Comparison of ENCODE assay signal across 39 cellular contexts in genomic region chr5:73469878-73470277, GRCh38. TPM values are rescaled to one million over a fixed set of nuclear protein-coding genes. Genes with fewer than 3 reads are reported as not detected.
"Had no signal": no experiment of that assay in that cellular context is flagged by ENCODE, and none has a peak within 500 bp of the region (broad histone marks: within the 10 kb centered on the region; RNA-seq: fewer than 3 reads in every experiment).

No MANE protein-coding gene starts in this region.

- DNase-seq: activated effector memory CD4-positive, alpha-beta T cell treated with anti-CD3 and anti-CD28 coated beads, Interleukin-2, amount 50 U/mL, for 16 hours; activated effector memory CD4-positive, alpha-beta T cell treated with Interleukin-2 at 50 U/mL for 16 hours; activated gamma-delta T cell; activated gamma-delta T cell treated with Interleukin-2 at 50 U/mL for 16 hours; activated naive CD4-positive, alpha-beta T cell; activated naive CD4-positive, alpha-beta T cell treated with anti-CD3 and anti-CD28 coated beads for 36 hours; activated naive CD4-positive, alpha-beta T cell treated with anti-CD3 and anti-CD28 coated beads, Interleukin-2, amount 10 ng/mL, durations not matched to agents 7 days and 5 days; activated naive CD4-positive, alpha-beta T cell treated with anti-CD3 and anti-CD28 coated beads, Interleukin-2, amount 50 U/mL, for 16 hours; activated naive CD4-positive, alpha-beta T cell treated with Interleukin-2 at 50 U/mL for 16 hours; activated naive CD8-positive, alpha-beta T cell treated with anti-CD3 and anti-CD28 coated beads for 36 hours; activated naive CD8-positive, alpha-beta T cell treated with anti-CD3 and anti-CD28 coated beads, Interleukin-2, amount 10 ng/mL, durations not matched to agents 7 days and 5 days; activated naive CD8-positive, alpha-beta T cell treated with anti-CD3 and anti-CD28 coated beads, Interleukin-2, amount 50 U/mL, for 24 hours; activated T-cell treated with anti-CD3 and anti-CD28 coated beads for 4 hours; activated T-cell treated with anti-CD3 and anti-CD28 coated beads, Interleukin-2, amount 50 U/mL, for 1 hour; activated T-cell treated with anti-CD3 and anti-CD28 coated beads, Interleukin-2, amount 50 U/mL, for 24 hours; activated T-cell treated with anti-CD3 and anti-CD28 coated beads, Interleukin-2, amount 50 U/mL, for 4 hours; activated T-cell treated with anti-CD3 and anti-CD28 coated beads, Interleukin-2, amount 50 U/mL, for 48 hours; activated T-cell treated with anti-CD3 and anti-CD28 coated beads, Interleukin-2, amount 50 U/mL, for 72 hours; adrenal gland; amniotic stem cell; amygdala; anterior cingulate cortex; aorta; body of pancreas; brain microvascular endothelial cell; caudate nucleus; central memory CD4-positive, alpha-beta T cell; cerebellar nuclear complex had no signal

- H3K9me3 ChIP-seq: adrenal gland, ascending aorta, body of pancreas, breast epithelium had no signal

- H3K4me1 ChIP-seq: adrenal gland, ascending aorta, body of pancreas, breast epithelium had no signal

- H3K4me3 ChIP-seq: adrenal gland, ascending aorta, body of pancreas, breast epithelium, cardiac muscle cell had no signal

- H3K9me3 Mint-ChIP-seq: activated naive CD4-positive, alpha-beta T cell treated with anti-CD3 and anti-CD28 coated beads for 36 hours; activated naive CD4-positive, alpha-beta T cell treated with anti-CD3 and anti-CD28 coated beads, Interleukin-2, amount 10 ng/mL, durations not matched to agents 7 days and 5 days; activated naive CD4-positive, alpha-beta T cell treated with anti-CD3 and anti-CD28 coated beads, Interleukin-2, amount 50 U/mL, for 24 hours; activated naive CD8-positive, alpha-beta T cell treated with anti-CD3 and anti-CD28 coated beads for 36 hours; activated naive CD8-positive, alpha-beta T cell treated with anti-CD3 and anti-CD28 coated beads, Interleukin-2, amount 10 ng/mL, durations not matched to agents 7 days and 5 days; activated naive CD8-positive, alpha-beta T cell treated with anti-CD3 and anti-CD28 coated beads, Interleukin-2, amount 50 U/mL, for 24 hours; activated T-cell treated with anti-CD3 and anti-CD28 coated beads, Interleukin-2, amount 50 U/mL, for 24 hours; activated T-cell treated with anti-CD3 and anti-CD28 coated beads, Interleukin-2, amount 50 U/mL, for 4 hours; activated T-helper 1 cell treated with anti-CD3 and anti-CD28 coated beads, Interleukin-12 subunit alpha, Interleukin-12 subunit beta, Interleukin-2, Interleukin-4 antibody, amounts not matched to agents 30 ng/mL and 10 ng/mL and 1 ng/mL, durations not matched to agents 14 hours and 24 hours and 36 hours; activated T-helper 17 cell treated with anti-CD3 and anti-CD28 coated beads, Interleukin-2, amount 50 U/mL, for 72 hours; activated T-helper 2 cell treated with anti-CD3 and anti-CD28 coated beads, Interferon-gamma antibody, Interleukin-2, Interleukin-4, amounts not matched to agents 10 μg/mL and 5 μg/mL and 100 μg/mL, durations not matched to agents 14 hours and 24 hours and 36 hours; central memory CD8-positive, alpha-beta T cell had no signal

- H3K27ac Mint-ChIP-seq: activated naive CD4-positive, alpha-beta T cell treated with anti-CD3 and anti-CD28 coated beads for 36 hours; activated naive CD4-positive, alpha-beta T cell treated with anti-CD3 and anti-CD28 coated beads, Interleukin-2, amount 10 ng/mL, durations not matched to agents 7 days and 5 days; activated naive CD4-positive, alpha-beta T cell treated with anti-CD3 and anti-CD28 coated beads, Interleukin-2, amount 50 U/mL, for 24 hours; activated naive CD4-positive, alpha-beta T cell treated with anti-CD3 and anti-CD28 coated beads, Interleukin-2, amount 50 U/mL, for 72 hours; activated naive CD8-positive, alpha-beta T cell; activated naive CD8-positive, alpha-beta T cell treated with anti-CD3 and anti-CD28 coated beads for 36 hours; activated naive CD8-positive, alpha-beta T cell treated with anti-CD3 and anti-CD28 coated beads, Interleukin-2, amount 10 ng/mL, durations not matched to agents 7 days and 5 days; activated naive CD8-positive, alpha-beta T cell treated with anti-CD3 and anti-CD28 coated beads, Interleukin-2, amount 50 U/mL, for 24 hours; activated T-cell treated with anti-CD3 and anti-CD28 coated beads, Interleukin-2, amount 50 U/mL, for 24 hours; activated T-cell treated with anti-CD3 and anti-CD28 coated beads, Interleukin-2, amount 50 U/mL, for 72 hours; activated T-helper 1 cell treated with anti-CD3 and anti-CD28 coated beads, Interleukin-12 subunit alpha, Interleukin-12 subunit beta, Interleukin-2, Interleukin-4 antibody, amounts not matched to agents 30 ng/mL and 10 ng/mL and 1 ng/mL, durations not matched to agents 14 hours and 24 hours and 36 hours; activated T-helper 17 cell treated with anti-CD3 and anti-CD28 coated beads, Interleukin-2, amount 50 U/mL, for 72 hours; activated T-helper 2 cell treated with anti-CD3 and anti-CD28 coated beads, Interferon-gamma antibody, Interleukin-2, Interleukin-4, amounts not matched to agents 10 μg/mL and 5 μg/mL and 100 μg/mL, durations not matched to agents 14 hours and 24 hours and 36 hours; brain had no signal

- H3K4me3 Mint-ChIP-seq: activated naive CD4-positive, alpha-beta T cell treated with anti-CD3 and anti-CD28 coated beads for 36 hours; activated naive CD4-positive, alpha-beta T cell treated with anti-CD3 and anti-CD28 coated beads, Interleukin-2, amount 10 ng/mL, durations not matched to agents 7 days and 5 days; activated naive CD4-positive, alpha-beta T cell treated with anti-CD3 and anti-CD28 coated beads, Interleukin-2, amount 50 U/mL, for 24 hours; activated naive CD8-positive, alpha-beta T cell; activated naive CD8-positive, alpha-beta T cell treated with anti-CD3 and anti-CD28 coated beads for 36 hours; activated naive CD8-positive, alpha-beta T cell treated with anti-CD3 and anti-CD28 coated beads, Interleukin-2, amount 10 ng/mL, durations not matched to agents 7 days and 5 days; activated naive CD8-positive, alpha-beta T cell treated with anti-CD3 and anti-CD28 coated beads, Interleukin-2, amount 50 U/mL, for 24 hours; activated T-cell treated with anti-CD3 and anti-CD28 coated beads, Interleukin-2, amount 50 U/mL, for 24 hours; activated T-cell treated with anti-CD3 and anti-CD28 coated beads, Interleukin-2, amount 50 U/mL, for 4 hours; activated T-cell treated with anti-CD3 and anti-CD28 coated beads, Interleukin-2, amount 50 U/mL, for 72 hours; activated T-helper 1 cell treated with anti-CD3 and anti-CD28 coated beads, Interleukin-12 subunit alpha, Interleukin-12 subunit beta, Interleukin-2, Interleukin-4 antibody, amounts not matched to agents 30 ng/mL and 10 ng/mL and 1 ng/mL, durations not matched to agents 14 hours and 24 hours and 36 hours; activated T-helper 17 cell treated with anti-CD3 and anti-CD28 coated beads, Interleukin-2, amount 50 U/mL, for 72 hours; brain; central memory CD8-positive, alpha-beta T cell had no signal

- H3K36me3 Mint-ChIP-seq: activated naive CD4-positive, alpha-beta T cell treated with anti-CD3 and anti-CD28 coated beads, Interleukin-2, amount 10 ng/mL, durations not matched to agents 7 days and 5 days; activated naive CD4-positive, alpha-beta T cell treated with anti-CD3 and anti-CD28 coated beads, Interleukin-2, amount 50 U/mL, for 24 hours; activated naive CD4-positive, alpha-beta T cell treated with anti-CD3 and anti-CD28 coated beads, Interleukin-2, amount 50 U/mL, for 72 hours; activated naive CD8-positive, alpha-beta T cell treated with anti-CD3 and anti-CD28 coated beads for 36 hours; activated naive CD8-positive, alpha-beta T cell treated with anti-CD3 and anti-CD28 coated beads, Interleukin-2, amount 10 ng/mL, durations not matched to agents 7 days and 5 days; brain had no signal

- H3K4me1 Mint-ChIP-seq: activated naive CD4-positive, alpha-beta T cell treated with anti-CD3 and anti-CD28 coated beads, Interleukin-2, amount 10 ng/mL, durations not matched to agents 7 days and 5 days; activated naive CD4-positive, alpha-beta T cell treated with anti-CD3 and anti-CD28 coated beads, Interleukin-2, amount 50 U/mL, for 24 hours; activated naive CD8-positive, alpha-beta T cell treated with anti-CD3 and anti-CD28 coated beads for 36 hours; activated naive CD8-positive, alpha-beta T cell treated with anti-CD3 and anti-CD28 coated beads, Interleukin-2, amount 10 ng/mL, durations not matched to agents 7 days and 5 days; activated naive CD8-positive, alpha-beta T cell treated with anti-CD3 and anti-CD28 coated beads, Interleukin-2, amount 50 U/mL, for 24 hours; activated T-helper 17 cell treated with anti-CD3 and anti-CD28 coated beads, Interleukin-2, amount 50 U/mL, for 72 hours; brain; central memory CD8-positive, alpha-beta T cell had no signal

- H3K27ac ChIP-seq: adrenal gland, ascending aorta, body of pancreas, brain microvascular endothelial cell, breast epithelium, cardiac muscle cell had no signal

- ATAC-seq: activated naive CD4-positive, alpha-beta T cell treated with anti-CD3 and anti-CD28 coated beads, Interleukin-2, amount 50 U/mL, for 72 hours; activated naive CD8-positive, alpha-beta T cell treated with anti-CD3 and anti-CD28 coated beads, Interleukin-2, amount 50 U/mL, for 24 hours; activated T-cell treated with anti-CD3 and anti-CD28 coated beads, Interleukin-2, amount 50 U/mL, for 4 hours; activated T-cell treated with anti-CD3 and anti-CD28 coated beads, Interleukin-2, amount 50 U/mL, for 72 hours; activated T-helper 17 cell treated with anti-CD3 and anti-CD28 coated beads, Interleukin-2, amount 50 U/mL, for 72 hours; body of pancreas had no signal

- H3K36me3 ChIP-seq: adrenal gland, ascending aorta, brain microvascular endothelial cell, breast epithelium, cardiac muscle cell had no signal

- H3K27me3 ChIP-seq: adrenal gland, ascending aorta, body of pancreas, brain microvascular endothelial cell, breast epithelium, cardiac muscle cell had no signal

RNA-seq across cellular contexts. Expression of gene FOXD1, which starts 21.3 kb away (rescaled TPM):
- total RNA-seq: body of pancreas, cardiac muscle cell had no signal
